8 cellular contexts compared by ENCODE assay signal in the genomic region with DNA sequence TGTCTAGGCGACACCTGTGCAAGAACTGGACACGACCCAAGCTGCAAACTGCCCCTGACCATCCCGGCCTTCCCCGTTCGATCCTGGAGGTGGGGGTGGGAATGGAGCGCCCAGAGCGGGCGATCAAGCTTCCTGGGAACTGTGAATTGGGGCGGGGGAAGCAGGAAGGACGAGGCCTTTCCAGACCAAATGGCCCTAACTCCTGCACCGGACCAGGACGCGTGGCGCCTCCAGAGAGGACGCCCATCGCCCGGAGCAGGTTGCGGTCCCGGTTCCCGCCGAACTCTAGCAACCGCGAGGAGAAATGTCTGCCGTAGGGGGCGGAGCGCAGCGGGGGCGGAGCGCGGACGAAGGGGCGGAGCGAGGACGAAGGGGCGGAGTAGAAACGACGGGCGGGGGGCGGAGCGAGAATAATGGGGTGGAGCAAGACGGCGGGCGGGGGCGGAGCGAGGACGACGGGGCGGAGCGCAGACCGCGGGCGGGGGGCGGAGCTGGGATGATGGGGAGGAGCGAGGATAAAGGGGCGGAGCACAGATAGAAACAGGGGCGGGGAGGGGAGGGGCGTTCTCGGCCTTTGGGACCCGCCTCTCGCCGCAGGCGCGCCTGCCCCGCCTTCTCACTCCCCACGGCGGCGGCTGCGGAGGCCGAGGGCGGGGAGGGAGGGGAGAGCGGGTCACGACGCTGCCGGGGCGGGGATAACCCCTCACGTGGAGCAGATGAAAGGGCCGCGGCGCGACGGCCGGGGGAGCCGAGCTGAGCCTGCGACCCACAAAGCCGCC. TPM values are rescaled to one million over a fixed set of nuclear protein-coding genes. Genes with fewer than 3 reads are reported as not detected.
DNase-seq lines count a peak whose midpoint lies in the region; ATAC-seq, FAIRE-seq and TF ChIP-seq lines count a peak whose summit lies in the region.

TSS of gene ZNRF3 (plus strand) at position 695 of the 779 bp plus-strand sequence. CDS start 195 bp downstream, outside the sequence.

- ATAC-seq in T-cell (replicated peaks in 1 of 4): peak; percentile 83 to 91 (median 88)
- peak; percentile 90 to 98 (median 92) for ATAC-seq in pancreas
- peak; percentile 92 for ATAC-seq in thoracic aorta (ENCODE audit: insufficient number of reproducible peaks, low FRiP score, low read depth)

- H3K9me3 ChIP-seq in HAP-1 (no peaks in the 10 kb centered on the region), adrenal gland (replicated peaks in 1 of 3) (no peaks in the 10 kb centered on the region), cardiac muscle cell (ENCODE audit: low read depth) (no peaks in the 10 kb centered on the region), pancreas (no peaks in the 10 kb centered on the region), thoracic aorta (no peaks in the 10 kb centered on the region)

- H3K4me1 ChIP-seq in HAP-1 (peaks cover 38% of the 10 kb centered on the region), adrenal gland (replicated peaks in 1 of 2) (peaks cover 20 to 24% of the 10 kb centered on the region in 2 donors), cardiac muscle cell (ENCODE audit: low read depth) (peaks cover 30% of the 10 kb centered on the region), pancreas (peaks cover 7 to 29% (median 23%) of the 10 kb centered on the region in 3 donors), thoracic aorta (ENCODE audit: control insufficient read depth in 1 of 2, low read depth in 2 of 2) (peaks cover 5 to 36% of the 10 kb centered on the region in 2 donors)

- H3K4me3 Mint-ChIP-seq in T-cell: peak within 1 kb of the TSS; percentile 85 to 89 (median 85)

- TF ChIP-seq CTCF in adrenal gland (IDR thresholded peaks at IDR 0.05): peak in 1 of 6 experiments; percentile 17
- TF ChIP-seq CTCF in cardiac muscle cell (IDR thresholded peaks at IDR 0.05; ENCODE audit: low read depth, low read length): no peak
- TF ChIP-seq CTCF in pancreas (IDR thresholded peaks at IDR 0.05): no peak
- TF ChIP-seq CTCF in thoracic aorta (IDR thresholded peaks at IDR 0.05): no peak

- H3K36me3 ChIP-seq in HAP-1 (replicated peaks) (no peaks in the 10 kb centered on the region), adrenal gland (replicated peaks in 1 of 2) (no peaks in the 10 kb centered on the region), cardiac muscle cell (no peaks in the 10 kb centered on the region), pancreas (no peaks in the 10 kb centered on the region), thoracic aorta (no peaks in the 10 kb centered on the region)

- peak in 1 of 2 donors; percentile 76 for TF ChIP-seq POLR2A in adrenal gland (IDR thresholded peaks at IDR 0.05)

- H3K9me3 Mint-ChIP-seq in T-cell: no peaks in the 10 kb centered on the region

- H3K27me3 ChIP-seq in HAP-1 (ENCODE audit: low read depth) (no peaks in the 10 kb centered on the region; the same call in 1 of the 2 replicates), adrenal gland (no peaks in the 10 kb centered on the region), cardiac muscle cell (no peaks in the 10 kb centered on the region), pancreas (no peaks in the 10 kb centered on the region), thoracic aorta (replicated peaks; ENCODE audit: insufficient read depth) (no peaks in the 10 kb centered on the region)

- H3K4me3 ChIP-seq in HAP-1 (peak within 1 kb of the TSS; percentile 54), adrenal gland (peak within 1 kb of the TSS in 3 of 4 donors; percentile 29 to 73 (median 46)), cardiac muscle cell (peak within 1 kb of the TSS; percentile 81), pancreas (peak within 1 kb of the TSS; percentile 33 to 59 (median 55)), thoracic aorta (peak within 1 kb of the TSS; percentile 89)

- FAIRE-seq in pancreas (lab: Jason Lieb, UNC): no peak

- peaks cover 19 to 24% (median 24%) of the 10 kb centered on the region in 3 donors for H3K4me1 Mint-ChIP-seq in T-cell

- in situ Hi-C loops in Caki2 (cut with HindIII; ENCODE audit: low pct_unique_long_range_greater_than_20kb, low sequenced_read_pairs) (no loop called here), HAP-1 (cut with MboI; ENCODE audit: low sequenced_read_pairs) (no loop called here)

- no peaks in the 10 kb centered on the region for H3K36me3 Mint-ChIP-seq in T-cell

- H3K27me3 Mint-ChIP-seq in T-cell: peaks cover 13 to 16% of the 10 kb centered on the region in 2 donors

- peak within 1 kb of the TSS in 1 of 2 donors; percentile 72 for H3K27ac Mint-ChIP-seq in T-cell

- intact Hi-C loops in adrenal gland (cut with DNase I): loop anchor here in 1 of 2 donors (10.0 kb wide), 1 partner anchor 142 kb away; no protein-coding TSS in a partner anchor
- intact Hi-C loops in pancreas (cut with DNase I): no loop called here

- H3K27ac ChIP-seq in adrenal gland (peak within 1 kb of the TSS in 2 of 5 donors; percentile 74 to 85), cardiac muscle cell (peak within 1 kb of the TSS; percentile 65), pancreas (peak within 1 kb of the TSS in 2 of 4 donors; percentile 44 to 58), thoracic aorta (peak within 1 kb of the TSS; percentile 49 to 50)

- DNase-seq in Caki2 (ENCODE audit: low read depth): peak; percentile 84
- DNase-seq in HAP-1 (ENCODE audit: low spot score in 2 of 2): peak; percentile 89 to 95
- peak; percentile 84 for DNase-seq in NCI-H1105 treated with DMSO at 0.1 percent for 48 hours (lab: John Stamatoyannopoulos, UW)
- peak; percentile 76 to 93 (median 86) for DNase-seq in T-cell
- DNase-seq in adrenal gland: peak; percentile 92 to 97 (median 94)
- peak; percentile 97 for DNase-seq in cardiac muscle cell (ENCODE audit: low read depth in 1 of 2, low spot score in 1 of 2)
- peak; percentile 90 to 99 (median 94) for DNase-seq in pancreas
- peak; percentile 76 for DNase-seq in thoracic aorta (ENCODE audit: low spot score)

- WGBS in adrenal gland, 4 donors: 0 to 9% (median 1%) methylated on average over 17 to 77 of the region's 85 CpGs
- 1% methylated on average over 38 to 85 of the region's 85 CpGs for WGBS in pancreas, 2 donors

- CTCF ChIA-PET in T-cell (lab: Charles Lee): interaction anchor here in 1 of 2 donors (0.9 kb wide), 1 partner anchor 12 kb away, joined by 4 read pairs; no protein-coding TSS in a partner anchor

- POLR2A ChIA-PET in T-cell (lab: Charles Lee): interaction anchor here in 1 of 2 donors (2.0 kb wide), 1 partner anchor 83 kb away, joined by 5 read pairs; the partner anchor contains the start of gene XBP1

RNA-seq across cellular contexts. Expression of gene ZNRF3, which starts in this region (rescaled TPM):
- total RNA-seq in Caki2 (2014; rRNA removed; shearing (Covaris generic); ENCODE audit: low replicate concordance): 9.6 and 11.1 TPM in 2 replicates
- total RNA-seq in T-cell (1 to 10 TPM in 3 of 5 donors, under 1 TPM in 2; 0.70 to 2.1 (median 1.1) TPM), adrenal gland (10 to 100 TPM; 15.1 to 40.9 (median 23.9) TPM), cardiac muscle cell (35.4 and 40.4 TPM in 2 replicates), pancreas (1 to 10 TPM; 3.0 to 6.8 (median 4.9) TPM), thoracic aorta (10 to 100 TPM; 17.2 to 23.1 TPM)
- polyA plus RNA-seq in adrenal gland (1 to 10 TPM; 3.1 to 8.7 (median 5.1) TPM), cardiac muscle cell (23.8 and 25.5 TPM in 2 replicates), pancreas (1 to 10 TPM; 2.4 to 3.1 TPM)
